In the genomic region with DNA sequence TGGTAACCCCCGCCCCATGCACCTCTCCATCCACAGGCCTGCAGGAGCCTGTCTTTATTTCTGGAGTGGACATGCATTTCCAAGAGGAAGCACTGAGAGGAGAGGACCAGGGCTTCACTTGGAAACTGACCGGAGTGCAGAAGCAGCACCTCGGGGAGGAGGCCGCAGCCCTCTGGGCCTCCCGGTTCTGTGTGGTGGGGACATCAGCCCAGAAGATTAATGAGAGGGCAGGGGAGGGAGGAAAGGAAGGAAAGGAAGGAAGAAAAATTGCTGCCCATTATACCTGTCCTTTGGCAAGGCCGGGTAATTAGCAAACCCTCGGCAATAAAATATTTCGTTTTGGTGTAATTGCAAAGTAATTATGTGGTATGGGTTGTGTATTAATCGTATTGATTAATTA, we compare ENCODE assay signal across 17 cellular contexts.
"Had no signal": no experiment of that assay in that cellular context is flagged by ENCODE, and none has a peak within 500 bp of the region (broad histone marks: within the 10 kb centered on the region; RNA-seq: fewer than 3 reads in every experiment).

No MANE protein-coding gene starts in this region.

- H3K27me3 ChIP-seq: cardiac muscle cell had no signal

- H3K9me3 Mint-ChIP-seq: activated CD8-positive, alpha-beta T cell treated with anti-CD3 and anti-CD28 coated beads for 36 hours; activated naive CD4-positive, alpha-beta T cell treated with anti-CD3 and anti-CD28 coated beads, Interleukin-2, amount 50 U/mL, for 24 hours; T-helper 1 cell treated with Interleukin-12 subunit alpha and Interleukin-12 subunit beta and Interleukin-4 antibody, amounts not matched to agents 30 μg/mL and 1 μg/mL, for 36 hours had no signal

- H3K27ac ChIP-seq: cardiac muscle cell, KMS-11 had no signal

- H3K36me3 Mint-ChIP-seq: activated naive CD4-positive, alpha-beta T cell treated with anti-CD3 and anti-CD28 coated beads, Interleukin-2, amount 50 U/mL, for 24 hours had no signal

- H3K4me3 ChIP-seq: cardiac muscle cell had no signal

- H3K9ac ChIP-seq: KMS-11 had no signal

- H3K27me3 Mint-ChIP-seq: activated naive CD4-positive, alpha-beta T cell treated with anti-CD3 and anti-CD28 coated beads, Interleukin-2, amount 50 U/mL, for 24 hours had no signal

- H3K4me3 Mint-ChIP-seq: activated CD8-positive, alpha-beta T cell treated with anti-CD3 and anti-CD28 coated beads for 36 hours; activated naive CD4-positive, alpha-beta T cell treated with anti-CD3 and anti-CD28 coated beads, Interleukin-2, amount 50 U/mL, for 24 hours; T-helper 1 cell treated with Interleukin-12 subunit alpha and Interleukin-12 subunit beta and Interleukin-4 antibody, amounts not matched to agents 30 μg/mL and 1 μg/mL, for 36 hours had no signal

- H3K27ac Mint-ChIP-seq: activated CD8-positive, alpha-beta T cell treated with anti-CD3 and anti-CD28 coated beads for 36 hours; T-helper 1 cell treated with Interleukin-12 subunit alpha and Interleukin-12 subunit beta and Interleukin-4 antibody, amounts not matched to agents 30 μg/mL and 1 μg/mL, for 36 hours had no signal

- DNase-seq: activated CD4-positive, alpha-beta T cell treated with anti-CD3 and anti-CD28 coated beads for 4 hours; activated CD8-positive, alpha-beta memory T cell treated with anti-CD3 and anti-CD28 coated beads, Interleukin-2, amount 50 U/mL, for 48 hours; activated CD8-positive, alpha-beta T cell treated with anti-CD3 and anti-CD28 coated beads for 36 hours; activated T-cell treated with anti-CD3 and anti-CD28 coated beads, Interleukin-2, amount 50 U/mL, for 1 hour; aorta; NCI-H1092 treated with DMSO at 0.1 percent for 48 hours; NCI-H1436 treated with DMSO at 0.1 percent for 48 hours; NCI-H187; NCI-H2081 treated with DMSO at 0.1 percent for 48 hours; NCI-H2171; NCI-H2227 treated with DMSO at 0.1 percent for 48 hours; NCI-H510A; SHP77 treated with DMSO at 0.1 percent for 48 hours had no signal

- H3K36me3 ChIP-seq: cardiac muscle cell had no signal
